ENCODE assay signal across 17 cellular contexts in genomic region chr20:23002276-23002675, GRCh38. TPM values are rescaled to one million over a fixed set of nuclear protein-coding genes. Genes with fewer than 3 reads are reported as not detected.
DNase-seq lines count a peak whose midpoint lies in the region; ATAC-seq and TF ChIP-seq lines count a peak whose summit lies in the region.
"Had no signal": no experiment of that assay in that cellular context is flagged by ENCODE, and none has a peak within 500 bp of the region (broad histone marks: within the 10 kb centered on the region; RNA-seq: fewer than 3 reads in every experiment).

No MANE protein-coding gene starts in this region.

- peaks cover 14% of the 10 kb centered on the region for H3K4me1 Mint-ChIP-seq in CD14-positive monocyte
- no peaks in the 10 kb centered on the region for H3K4me1 Mint-ChIP-seq in activated T-cell treated with anti-CD3 and anti-CD28 coated beads, Interleukin-2, amount 50 U/mL, for 72 hours (ENCODE audit: low read depth)
- H3K4me1 Mint-ChIP-seq: CD8-positive, alpha-beta memory T cell had no signal

- H4K20me1 ChIP-seq in Karpas-422 (ENCODE audit: insufficient read depth, low read depth, low read length): no peaks in the 10 kb centered on the region

- H3K4me3 Mint-ChIP-seq in CD14-positive monocyte: no peak overlapping the region
- H3K4me3 Mint-ChIP-seq in activated T-cell treated with anti-CD3 and anti-CD28 coated beads, Interleukin-2, amount 50 U/mL, for 72 hours: no peak overlapping the region
- H3K4me3 Mint-ChIP-seq: CD8-positive, alpha-beta memory T cell had no signal

- H3K27me3 ChIP-seq in Karpas-422 (ENCODE audit: low read length): no peaks in the 10 kb centered on the region
- H3K27me3 ChIP-seq: BE2C had no signal

- H3K4me3 ChIP-seq in Karpas-422 (ENCODE audit: low read length) (no peak overlapping the region), epithelial cell of esophagus (ENCODE audit: low read length) (no peak overlapping the region)
- H3K4me3 ChIP-seq: HAP-1 had no signal

- DNase-seq in CD14-positive monocyte (ENCODE audit: low spot score): peak; percentile 55
- DNase-seq in Karpas-422: peak; percentile 45
- DNase-seq in SKM-1 (lab: John Stamatoyannopoulos, UW; ENCODE audit: unreplicated experiment): peak; percentile 26
- DNase-seq in epithelial cell of esophagus (ENCODE audit: low read depth): peak; percentile 47
- no peak for DNase-seq in activated T-cell treated with anti-CD3 and anti-CD28 coated beads, Interleukin-2, amount 50 U/mL, for 72 hours
- DNase-seq in NCI-H2227 treated with DMSO at 0.1 percent for 48 hours (lab: John Stamatoyannopoulos, UW): no peak
- no peak for DNase-seq in middle frontal gyrus (ENCODE audit: extremely low spot score, low spot score)
- DNase-seq: BE2C; Caco-2; CD8-positive, alpha-beta memory T cell; DND-41; GDM1; GOT3 had no signal

- no peaks in the 10 kb centered on the region for H3K36me3 Mint-ChIP-seq in CD14-positive monocyte
- no peaks in the 10 kb centered on the region for H3K36me3 Mint-ChIP-seq in activated T-cell treated with anti-CD3 and anti-CD28 coated beads, Interleukin-2, amount 50 U/mL, for 72 hours (ENCODE audit: insufficient read depth in 2 of 2)
- H3K36me3 Mint-ChIP-seq: CD8-positive, alpha-beta memory T cell had no signal

- no peak overlapping the region for H3K27ac Mint-ChIP-seq in CD14-positive monocyte
- no peak overlapping the region for H3K27ac Mint-ChIP-seq in activated T-cell treated with anti-CD3 and anti-CD28 coated beads, Interleukin-2, amount 50 U/mL, for 72 hours
- H3K27ac Mint-ChIP-seq: CD8-positive, alpha-beta memory T cell had no signal

- no peak overlapping the region for H3K4me2 ChIP-seq in Karpas-422 (ENCODE audit: low read depth, low read length, poor library complexity, severe bottlenecking)

- H3K9me2 ChIP-seq in Karpas-422 (replicated peaks; ENCODE audit: insufficient read depth, low read length): no peaks in the 10 kb centered on the region

- H3K79me2 ChIP-seq in Karpas-422 (ENCODE audit: low read length): no peaks in the 10 kb centered on the region

- H2AFZ ChIP-seq in Karpas-422 (ENCODE audit: low read length): no peak overlapping the region

- H3K36me3 ChIP-seq in Karpas-422 (ENCODE audit: insufficient read depth, low read length): no peaks in the 10 kb centered on the region
- H3K36me3 ChIP-seq: BE2C, HAP-1 had no signal

- no peak for ATAC-seq in activated T-cell treated with anti-CD3 and anti-CD28 coated beads, Interleukin-2, amount 50 U/mL, for 72 hours (replicated peaks in 1 of 2)
- ATAC-seq: HepG2 had no signal

- intact Hi-C loops in CD14-positive monocyte (cut with micrococcal nuclease): no loop called here

- H3K9me3 ChIP-seq in Karpas-422 (ENCODE audit: low read length): no peaks in the 10 kb centered on the region
- H3K9me3 ChIP-seq: BE2C, Caco-2 had no signal

- TF ChIP-seq CTCF in CD14-positive monocyte (IDR thresholded peaks at IDR 0.05) (no peak), epithelial cell of esophagus (IDR thresholded peaks at IDR 0.05; ENCODE audit: insufficient read depth, low read depth, low read length, missing control alignments) (no peak)

- peaks cover 2 to 7% (median 4%) of the 10 kb centered on the region in 3 donors for H3K27me3 Mint-ChIP-seq in CD14-positive monocyte (ENCODE audit: low read depth in 3 of 3)
- peaks cover 6% of the 10 kb centered on the region for H3K27me3 Mint-ChIP-seq in activated T-cell treated with anti-CD3 and anti-CD28 coated beads, Interleukin-2, amount 50 U/mL, for 72 hours (ENCODE audit: low read depth)

- H3K4me1 ChIP-seq in Karpas-422 (ENCODE audit: low read length): peaks cover 7% of the 10 kb centered on the region
- H3K4me1 ChIP-seq: BE2C, Caco-2, HAP-1 had no signal

- no peaks in the 10 kb centered on the region for H3K9me3 Mint-ChIP-seq in CD14-positive monocyte
- no peaks in the 10 kb centered on the region for H3K9me3 Mint-ChIP-seq in activated T-cell treated with anti-CD3 and anti-CD28 coated beads, Interleukin-2, amount 50 U/mL, for 72 hours
- H3K9me3 Mint-ChIP-seq: CD8-positive, alpha-beta memory T cell had no signal

- no peak overlapping the region for H3K9ac ChIP-seq in Karpas-422 (ENCODE audit: low read length)

- no peak overlapping the region for H3K27ac ChIP-seq in Karpas-422 (ENCODE audit: low read length)
- H3K27ac ChIP-seq: C4-2B had no signal

RNA-seq across cellular contexts. Expression of gene SSTR4, which starts 32.8 kb away (rescaled TPM):
- polyA plus RNA-seq in CD14-positive monocyte: not detected
- not detected in 2 replicates for total RNA-seq in Karpas-422 (2014; rRNA removed; shearing (Covaris generic); ENCODE audit: low replicate concordance)
- total RNA-seq in activated T-cell treated with anti-CD3 and anti-CD28 coated beads, Interleukin-2, amount 50 U/mL, for 72 hours: not detected
- total RNA-seq: Caco-2; CD8-positive, alpha-beta memory T cell; HepG2 had no signal
- polyA plus RNA-seq: AG04450; CD8-positive, alpha-beta memory T cell; HepG2 had no signal

RNA-seq across cellular contexts. Expression of gene THBD, which starts 47.2 kb away (rescaled TPM):
- polyA plus RNA-seq in CD14-positive monocyte: 10 to 100 TPM in 1 of 2 donors, 1 to 10 TPM in 1; 7.4 to 30.2 TPM
- total RNA-seq in Karpas-422 (2014; rRNA removed; shearing (Covaris generic); ENCODE audit: low replicate concordance): not detected in 2 replicates
- not detected for total RNA-seq in activated T-cell treated with anti-CD3 and anti-CD28 coated beads, Interleukin-2, amount 50 U/mL, for 72 hours
- total RNA-seq: HepG2 had no signal
- polyA plus RNA-seq: CD8-positive, alpha-beta memory T cell had no signal

Comparison
In these comparisons a context has a peak if more than half of its experiments do, and no peak if none do; other contexts are left out.
1. DNase-seq: peak in CD14-positive monocyte (single experiment), Karpas-422 (single experiment), SKM-1 (single experiment) and epithelial cell of esophagus (single experiment); none in activated T-cell treated with anti-CD3 and anti-CD28 coated beads, Interleukin-2, amount 50 U/mL, for 72 hours (0 of 2), NCI-H2227 treated with DMSO at 0.1 percent for 48 hours (single experiment) and middle frontal gyrus (single experiment).